In the genomic region with DNA sequence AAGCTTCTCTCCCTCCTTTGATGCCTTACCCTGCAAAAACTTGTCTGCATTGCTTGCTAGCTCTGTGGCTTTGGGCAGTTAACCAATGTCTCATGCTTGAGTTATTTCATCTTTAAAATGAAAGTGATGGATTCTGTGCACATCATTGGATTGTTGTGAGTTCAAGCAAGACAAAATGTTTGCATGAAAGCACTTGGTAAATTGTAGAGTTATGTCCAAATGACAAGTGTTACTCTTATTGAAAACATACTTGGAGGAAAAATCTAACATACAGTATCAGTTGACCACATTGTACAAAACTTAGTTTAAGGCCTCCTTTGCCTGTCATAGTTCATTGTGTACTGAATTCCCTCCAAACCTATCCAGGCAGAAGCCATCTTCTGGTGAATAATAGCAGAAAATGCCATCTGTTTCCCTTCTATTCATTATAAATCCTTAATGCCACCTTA, we compare ENCODE assay signal across 10 cellular contexts. TPM values are rescaled to one million over a fixed set of nuclear protein-coding genes. Genes with fewer than 3 reads are reported as not detected.
A peak's percentile ranks its signal among the peaks of the same experiment; 100 is the strongest.
DNase-seq lines count a peak whose midpoint lies in the region; ATAC-seq, FAIRE-seq and TF ChIP-seq lines count a peak whose summit lies in the region.
"Had no signal": no experiment of that assay in that cellular context is flagged by ENCODE, and none has a peak within 500 bp of the region (broad histone marks: within the 10 kb centered on the region; RNA-seq: fewer than 3 reads in every experiment).

No MANE protein-coding gene starts in this region.

- intact Hi-C loops in body of pancreas (cut with DNase I), result no loop called here

- H3K9me3 Mint-ChIP-seq in T-helper 2 cell treated with Interferon-gamma antibody and Interleukin-4, amounts not matched to agents 5 μg/mL and 100 μg/mL, for 36 hours, result no peaks in the 10 kb centered on the region
- H3K9me3 Mint-ChIP-seq in mesothelial cell of epicardium, result no peaks in the 10 kb centered on the region
- H3K9me3 Mint-ChIP-seq: GM23338 had no signal

- H3K4me3 ChIP-seq in AG09309 (ENCODE audit: control insufficient read depth, low read depth, low read length), result no peak overlapping the region
- H3K4me3 ChIP-seq in body of pancreas, result no peak overlapping the region
- H3K4me3 ChIP-seq: GM23338 had no signal

- peaks cover 53% of the 10 kb centered on the region for H3K4me1 Mint-ChIP-seq in T-helper 2 cell treated with Interferon-gamma antibody and Interleukin-4, amounts not matched to agents 5 μg/mL and 100 μg/mL, for 36 hours (ENCODE audit: low read depth)
- H3K4me1 Mint-ChIP-seq in mesothelial cell of epicardium, result peaks cover 4% of the 10 kb centered on the region

- FAIRE-seq in GM18507 (lab: Jason Lieb, UNC), result peak; percentile 41

- no peaks in the 10 kb centered on the region for H3K36me3 ChIP-seq in body of pancreas (replicated peaks in 1 of 2; ENCODE audit: insufficient read depth in 1 of 2, low read depth in 2 of 2)

- H3K27me3 ChIP-seq in foreskin keratinocyte (no peaks in the 10 kb centered on the region), body of pancreas (no peaks in the 10 kb centered on the region)

- peaks cover 53% of the 10 kb centered on the region for H3K36me3 Mint-ChIP-seq in T-helper 2 cell treated with Interferon-gamma antibody and Interleukin-4, amounts not matched to agents 5 μg/mL and 100 μg/mL, for 36 hours (ENCODE audit: low read depth)
- H3K36me3 Mint-ChIP-seq in mesothelial cell of epicardium, result peaks cover 24% of the 10 kb centered on the region

- ATAC-seq in foreskin keratinocyte (peak; percentile 56), HG02642 (IDR thresholded peaks at IDR 0.05; ENCODE audit: poor library complexity, unreplicated experiment) (no peak), body of pancreas (no peak)
- ATAC-seq: GM23338, Panc1 had no signal

- H3K27ac ChIP-seq in foreskin keratinocyte (no peak overlapping the region), body of pancreas (no peak overlapping the region)

- peak overlapping the region; percentile 60 for H3K27ac Mint-ChIP-seq in T-helper 2 cell treated with Interferon-gamma antibody and Interleukin-4, amounts not matched to agents 5 μg/mL and 100 μg/mL, for 36 hours
- H3K27ac Mint-ChIP-seq in mesothelial cell of epicardium, result no peak overlapping the region
- H3K27ac Mint-ChIP-seq: GM23338 had no signal

- TF ChIP-seq CTCF in AG09309 (IDR thresholded peaks at IDR 0.05; ENCODE audit: control insufficient read depth, insufficient read depth, low read depth, low read length, missing control alignments) (no peak), foreskin keratinocyte (conservative IDR thresholded peaks at IDR 0.05) (no peak), mesothelial cell of epicardium (IDR thresholded peaks at IDR 0.05; ENCODE audit: unreplicated experiment) (no peak), body of pancreas (IDR thresholded peaks at IDR 0.05) (no peak)

- no peaks in the 10 kb centered on the region for H3K27me3 Mint-ChIP-seq in T-helper 2 cell treated with Interferon-gamma antibody and Interleukin-4, amounts not matched to agents 5 μg/mL and 100 μg/mL, for 36 hours (ENCODE audit: low read depth)
- no peaks in the 10 kb centered on the region for H3K27me3 Mint-ChIP-seq in mesothelial cell of epicardium (ENCODE audit: low read depth)

- peak overlapping the region; percentile 23 for H3K4me3 Mint-ChIP-seq in T-helper 2 cell treated with Interferon-gamma antibody and Interleukin-4, amounts not matched to agents 5 μg/mL and 100 μg/mL, for 36 hours
- H3K4me3 Mint-ChIP-seq in mesothelial cell of epicardium, result no peak overlapping the region
- H3K4me3 Mint-ChIP-seq: GM23338 had no signal

- H3K9me3 ChIP-seq in body of pancreas, result no peaks in the 10 kb centered on the region

- H3K4me1 ChIP-seq in foreskin keratinocyte, result peaks cover 12% of the 10 kb centered on the region
- no peaks in the 10 kb centered on the region for H3K4me1 ChIP-seq in body of pancreas

- TF ChIP-seq POLR2A in body of pancreas (IDR thresholded peaks at IDR 0.05), result no peak

- DNase-seq in AG09309 (ENCODE audit: low read depth) (peak; percentile 8), GM18507 (ENCODE audit: extremely low spot score, insufficient read length, low read depth) (no peak), foreskin keratinocyte (peak in 1 of 2 donors; percentile 56), epidermal melanocyte (ENCODE audit: insufficient read length, low spot score) (no peak), mesothelial cell of epicardium (ENCODE audit: low spot score in 2 of 2, unreplicated experiment in 2 of 2) (no peak), body of pancreas (no peak)
- no peak for DNase-seq in T-helper 2 cell treated with Interferon-gamma antibody and Interleukin-4, amounts not matched to agents 5 μg/mL and 100 μg/mL, for 36 hours (ENCODE audit: low spot score)

RNA-seq across cellular contexts. Expression of gene TGFBR1, which starts 30.0 kb away (rescaled TPM):
- 36.1 and 41.6 TPM in 2 replicates for total RNA-seq in foreskin keratinocyte
- polyA plus RNA-seq in foreskin keratinocyte, result 7.8 and 9.2 TPM in 2 replicates
- total RNA-seq in mesothelial cell of epicardium, result 77.5 to 79.7 TPM (median 79.6 TPM) in 3 replicates
- 10 to 100 TPM; 10.5 to 18.7 TPM for total RNA-seq in body of pancreas
